ENCODE assay signal across 13 cellular contexts in the genomic region with DNA sequence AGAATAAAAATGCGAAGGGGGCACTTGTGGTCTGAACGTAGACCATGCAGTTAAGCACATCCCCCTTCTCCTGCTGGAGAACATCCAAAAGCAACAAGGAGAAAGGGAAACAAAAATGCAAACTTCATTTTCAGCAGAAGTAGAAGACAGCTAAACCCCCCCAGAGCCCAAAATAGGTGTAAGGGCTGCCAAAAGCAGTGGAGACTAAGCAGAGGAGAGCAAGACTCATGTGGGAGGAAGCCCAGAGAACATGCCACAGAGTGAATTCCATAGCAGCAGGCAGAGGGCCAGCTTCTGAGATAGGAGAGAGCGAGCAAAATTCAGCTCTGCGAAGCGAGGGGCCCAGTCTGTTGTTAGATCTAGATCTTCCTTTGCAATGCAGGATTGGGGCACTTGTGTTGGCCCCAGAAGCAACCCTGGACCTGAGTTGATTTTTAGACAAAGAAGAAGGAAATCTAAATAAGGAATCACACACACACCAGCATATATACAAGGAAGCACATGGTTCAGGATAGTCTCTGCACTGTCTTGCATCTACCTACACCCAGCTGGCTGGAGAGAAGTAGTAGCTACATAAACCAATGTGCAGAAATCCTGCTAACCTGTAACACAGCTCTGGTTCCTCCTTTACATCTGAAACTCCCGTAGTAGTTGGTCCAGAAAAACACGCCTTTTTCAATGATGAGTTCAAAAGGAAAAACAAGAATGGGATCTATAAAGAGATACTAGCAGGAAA.
DNase-seq lines count a peak whose midpoint lies in the region; ATAC-seq and TF ChIP-seq lines count a peak whose summit lies in the region.
"Had no signal": no experiment of that assay in that cellular context is flagged by ENCODE, and none has a peak within 500 bp of the region (broad histone marks: within the 10 kb centered on the region; RNA-seq: fewer than 3 reads in every experiment).

No MANE protein-coding gene starts in this region.

- DNase-seq in AG08396 (ENCODE audit: low spot score) = peak; percentile 69
- peak; percentile 90 for DNase-seq in amniotic epithelial cell (ENCODE audit: low read depth)
- DNase-seq in Right ventricle myocardium superior = peak; percentile 71
- peak; percentile 59 for DNase-seq in occipital lobe (lab: John Stamatoyannopoulos, UW)
- DNase-seq in GOT3 (lab: John Stamatoyannopoulos, UW) = no peak
- no peak for DNase-seq in stimulated activated naive CD4-positive, alpha-beta T cell (lab: John Stamatoyannopoulos, UW)
- DNase-seq in WERI-Rb-1 = no peak
- DNase-seq: activated B cell treated with CpG ODN at 0.5 μM for 24 hours; activated naive CD8-positive, alpha-beta T cell treated with anti-CD3 and anti-CD28 coated beads, Interleukin-2, amount 10 ng/mL, durations not matched to agents 7 days and 5 days; BE2C; immature natural killer cell had no signal

- no peak overlapping the region for H3K27ac ChIP-seq in WERI-Rb-1
- H3K27ac ChIP-seq: HL-60 had no signal

- peak; percentile 96 for ATAC-seq in Right ventricle myocardium superior (ENCODE audit: poor library complexity)
- ATAC-seq in GM19467 (IDR thresholded peaks at IDR 0.05; ENCODE audit: unreplicated experiment) = no peak

- H3K36me3 ChIP-seq in WERI-Rb-1 = no peaks in the 10 kb centered on the region
- H3K36me3 ChIP-seq: BE2C had no signal

- H3K4me3 ChIP-seq in WERI-Rb-1 (ENCODE audit: low read depth, low read length) = no peak overlapping the region

- H3K27me3 ChIP-seq in WERI-Rb-1 (ENCODE audit: insufficient read depth, low read depth, severe bottlenecking) = no peaks in the 10 kb centered on the region
- H3K27me3 ChIP-seq: BE2C had no signal

- H3K9me3 ChIP-seq in WERI-Rb-1 (ENCODE audit: severe bottlenecking) = no peaks in the 10 kb centered on the region
- H3K9me3 ChIP-seq: BE2C had no signal

- TF ChIP-seq CTCF in WERI-Rb-1 (IDR thresholded peaks at IDR 0.05; ENCODE audit: low read depth, low read length) = no peak

- intact Hi-C loops in Right ventricle myocardium superior (cut with DNase I) = loop anchor here (2.0 kb wide), 1 partner anchor 200 kb away; a partner anchor contains a TSS

Comparison
In these comparisons a context has a peak if more than half of its experiments do, and no peak if none do; other contexts are left out.
1. DNase-seq: peak in AG08396 (single experiment), amniotic epithelial cell (single experiment), Right ventricle myocardium superior (single experiment) and occipital lobe (single experiment); none in GOT3 (single experiment), stimulated activated naive CD4-positive, alpha-beta T cell (0 of 6) and WERI-Rb-1 (single experiment).